In genomic region chr6:1853761-1854160, GRCh38 we compare ENCODE assay signal across 23 cellular contexts.
A peak's percentile ranks its signal among the peaks of the same experiment; 100 is the strongest.
DNase-seq lines count a peak whose midpoint lies in the region; ATAC-seq, FAIRE-seq and TF ChIP-seq lines count a peak whose summit lies in the region.
"Had no signal": no experiment of that assay in that cellular context is flagged by ENCODE, and none has a peak within 500 bp of the region (broad histone marks: within the 10 kb centered on the region; RNA-seq: fewer than 3 reads in every experiment).

No MANE protein-coding gene starts in this region.

- TF ChIP-seq CTCF in endothelial cell of umbilical vein (IDR thresholded peaks at IDR 0.05; ENCODE audit: extremely low read depth in 1 of 2, insufficient read depth in 1 of 2, low read depth in 1 of 2, low read length in 2 of 2) = no peak

- DNase-seq in COLO829 (ENCODE audit: low spot score) (peak; percentile 89), HT1080 (ENCODE audit: low read depth) (peak; percentile 10), SK-MEL-5 (ENCODE audit: low read depth, low spot score) (peak; percentile 74), endothelial cell of umbilical vein (ENCODE audit: low read depth, low spot score) (no peak), RPMI8226 (no peak), SKM-1 treated with dmso at 0.1 percent for 144 hours (lab: John Stamatoyannopoulos, UW; ENCODE audit: unreplicated experiment) (no peak)
- DNase-seq: AML-193; CD4-positive, alpha-beta T cell; CD8-positive, alpha-beta T cell; COR-L47; DMS 273 treated with DMSO at 0.1 percent for 48 hours; DMS153; DMS53; DMS79; GF-D8 had no signal

- FAIRE-seq in endothelial cell of umbilical vein (lab: Jason Lieb, UNC) = peak; percentile 49
- FAIRE-seq: A549, G401.6, GM12891, GM19239 had no signal

- in situ Hi-C loops in SK-MEL-5 (cut with HindIII; ENCODE audit: low pct_unique_long_range_greater_than_20kb, low sequenced_read_pairs) = no loop called here

- H3K27ac ChIP-seq in endothelial cell of umbilical vein (ENCODE audit: insufficient read depth, low read depth, low read length) = no peak overlapping the region
- H3K27ac ChIP-seq: 22Rv1; A549; BLaER1 treated with 17β-estradiol and CSF1 and Interleukin-3, amounts not matched to agents 10 nM and 100 nM; C4-2B had no signal

- H3K4me1 ChIP-seq in endothelial cell of umbilical vein (ENCODE audit: control insufficient read depth, extremely low read depth, insufficient read depth, low read length) = no peaks in the 10 kb centered on the region
- H3K4me1 ChIP-seq: A549 had no signal

- no peak overlapping the region for H3K4me2 ChIP-seq in endothelial cell of umbilical vein (ENCODE audit: insufficient read depth, low read length)
- H3K4me2 ChIP-seq: A549; BLaER1 treated with 17β-estradiol and CSF1 and Interleukin-3, amounts not matched to agents 10 nM and 100 nM had no signal

- no peaks in the 10 kb centered on the region for H4K20me1 ChIP-seq in endothelial cell of umbilical vein (replicated peaks; ENCODE audit: control insufficient read depth, extremely low read depth, insufficient read depth, low read length)
- H4K20me1 ChIP-seq: BLaER1 treated with 17β-estradiol and CSF1 and Interleukin-3, amounts not matched to agents 10 nM and 100 nM had no signal

- H2AFZ ChIP-seq in endothelial cell of umbilical vein (ENCODE audit: low read depth, low read length) = no peak overlapping the region

- no peaks in the 10 kb centered on the region for H3K9me3 ChIP-seq in endothelial cell of umbilical vein (replicated peaks; ENCODE audit: control insufficient read depth, insufficient read depth, low read length)
- H3K9me3 ChIP-seq: A549; BLaER1 treated with 17β-estradiol and CSF1 and Interleukin-3, amounts not matched to agents 10 nM and 100 nM had no signal

- H3K9ac ChIP-seq in endothelial cell of umbilical vein (replicated peaks; ENCODE audit: extremely low read depth, insufficient read depth, low read length) = no peak overlapping the region
- H3K9ac ChIP-seq: BLaER1 treated with 17β-estradiol and CSF1 and Interleukin-3, amounts not matched to agents 10 nM and 100 nM had no signal

- no peaks in the 10 kb centered on the region for H3K79me2 ChIP-seq in endothelial cell of umbilical vein (ENCODE audit: control insufficient read depth, insufficient read depth, low read length)

- TF ChIP-seq POLR2A in endothelial cell of umbilical vein (IDR thresholded peaks at IDR 0.05; ENCODE audit: low read depth, low read length) = no peak

- BruUV-seq in endothelial cell of umbilical vein (replicated peaks; lab: Mats Ljungman, UMichigan) = no TSS peak

- POLR2A ChIA-PET in endothelial cell of umbilical vein (lab: Charles Lee) = no interaction called here

- dilution Hi-C loops in endothelial cell of umbilical vein (cut with MboI; ENCODE audit: extremely low pct_ligation_motif_present, low sequenced_read_pairs) = no loop called here

- CTCF ChIA-PET in endothelial cell of umbilical vein (lab: Charles Lee) = no interaction called here

- H3K36me3 ChIP-seq in endothelial cell of umbilical vein (ENCODE audit: control insufficient read depth in 2 of 2, extremely low read depth in 1 of 2, insufficient read depth in 2 of 2, low read length in 2 of 2) = no peaks in the 10 kb centered on the region
- H3K36me3 ChIP-seq: BLaER1 treated with 17β-estradiol and CSF1 and Interleukin-3, amounts not matched to agents 10 nM and 100 nM had no signal

- no peak for ATAC-seq in HG02973 (IDR thresholded peaks at IDR 0.05; ENCODE audit: unreplicated experiment)
- ATAC-seq: A549; CD8-positive, alpha-beta T cell had no signal

- no peaks in the 10 kb centered on the region for H3K9me1 ChIP-seq in endothelial cell of umbilical vein (replicated peaks; ENCODE audit: control insufficient read depth, extremely low read depth, insufficient read depth, low read length)

- no peaks in the 10 kb centered on the region for H3K27me3 ChIP-seq in endothelial cell of umbilical vein (ENCODE audit: control insufficient read depth in 2 of 2, insufficient read depth in 2 of 2, low read length in 2 of 2)
- H3K27me3 ChIP-seq: BLaER1 treated with 17β-estradiol and CSF1 and Interleukin-3, amounts not matched to agents 10 nM and 100 nM had no signal

- intact Hi-C loops in endothelial cell of umbilical vein (cut with micrococcal nuclease) = no loop called here

- H3K4me3 ChIP-seq in endothelial cell of umbilical vein (replicated peaks in 1 of 3; ENCODE audit: insufficient read depth in 1 of 3, low read depth in 1 of 3, low read length in 3 of 3) = no peak overlapping the region
- H3K4me3 ChIP-seq: A549; BLaER1 treated with 17β-estradiol and CSF1 and Interleukin-3, amounts not matched to agents 10 nM and 100 nM had no signal

TF ChIP-seq in endothelial cell of umbilical vein, 7 proteins besides CTCF, POLR2A, EP300 and RAD21:
- no peak for TF ChIP-seq FOS (IDR thresholded peaks at IDR 0.05; ENCODE audit: borderline replicate concordance, insufficient read depth, low read length)
- TF ChIP-seq GATA2 (IDR thresholded peaks at IDR 0.05; ENCODE audit: insufficient read depth, insufficient read length, low read depth, low read length) = no peak
- no peak for TF ChIP-seq POLR2AphosphoS5 (IDR thresholded peaks at IDR 0.05; ENCODE audit: insufficient read depth, low read depth, low read length)
- TF ChIP-seq MYC (IDR thresholded peaks at IDR 0.05; ENCODE audit: low read depth, low read length) = no peak
- no peak for TF ChIP-seq MAX (IDR thresholded peaks at IDR 0.05; ENCODE audit: insufficient read depth, insufficient read length)
- TF ChIP-seq JUN (IDR thresholded peaks at IDR 0.05; ENCODE audit: borderline replicate concordance, insufficient read depth, insufficient read length, low read depth) = no peak
- TF ChIP-seq EZH2 (IDR thresholded peaks at IDR 0.05; ENCODE audit: borderline replicate concordance, low read depth, low read length, severe bottlenecking) = no peak

Comparison
In these comparisons a context has a peak if more than half of its experiments do, and no peak if none do; other contexts are left out.
1. DNase-seq: peak in COLO829 (single experiment), HT1080 (single experiment) and SK-MEL-5 (single experiment); none in endothelial cell of umbilical vein (single experiment), RPMI8226 (single experiment) and SKM-1 treated with dmso at 0.1 percent for 144 hours (single experiment).